In genomic region chr10:14554843-14555205, GRCh38 we compare ENCODE assay signal across 1 cellular context.
TF ChIP-seq lines count a peak whose summit lies in the region.

No MANE protein-coding gene starts in this region.

TF ChIP-seq in A549, 52 proteins besides CTCF, POLR2A, EP300 and RAD21:
- TF ChIP-seq REST (IDR thresholded peaks at IDR 0.05) = no peak
- no peak for TF ChIP-seq KDM5A (IDR thresholded peaks at IDR 0.05)
- TF ChIP-seq ZC3H11A (IDR thresholded peaks at IDR 0.05) = no peak
